Comparison of ENCODE assay signal across 7 cellular contexts in genomic region chr17:65826577-65826976, GRCh38.
DNase-seq lines count a peak whose midpoint lies in the region; FAIRE-seq and TF ChIP-seq lines count a peak whose summit lies in the region.
"Not testable (repeated sequence)": the region's sequence is repeated elsewhere in the genome, so short reads cannot be mapped to it uniquely, and the experiment has no call there.

No MANE protein-coding gene starts in this region.

- H2AFZ ChIP-seq in OCI-LY3 (ENCODE audit: low read depth, low read length), result 0 out of 2 replicates have a peak overlapping the region, but pooled peaks have one; percentile 41
- not testable (repeated sequence) for H2AFZ ChIP-seq in keratinocyte (ENCODE audit: control insufficient read depth, low read length)

- H3K4me2 ChIP-seq in OCI-LY3 (ENCODE audit: low read length), result not testable (repeated sequence)
- peak overlapping the region; percentile 17 for H3K4me2 ChIP-seq in keratinocyte (ENCODE audit: control insufficient read depth, extremely low read depth, insufficient read depth, low read depth, low read length)

- H3K9me3 ChIP-seq in OCI-LY3 (ENCODE audit: insufficient read depth, low read length); adipocyte (ENCODE audit: control insufficient read depth, low read length); keratinocyte (ENCODE audit: control insufficient read depth, low read depth, low read length): not testable (repeated sequence)

- dilution Hi-C loops in keratinocyte (cut with MboI; ENCODE audit: extremely low pct_ligation_motif_present, low sequenced_read_pairs), result not testable (repeated sequence)

- H3K4me1 ChIP-seq in OCI-LY3 (ENCODE audit: low read length) (peaks cover 18% of the 10 kb centered on the region), keratinocyte (ENCODE audit: control insufficient read depth, extremely low read depth, insufficient read depth, low read length) (peaks cover 12% of the 10 kb centered on the region)
- H3K4me1 ChIP-seq in adipocyte (ENCODE audit: control insufficient read depth, insufficient read depth, low read length), result not testable (repeated sequence)

- DNase-seq in EH (ENCODE audit: low read depth), result peak; percentile 7
- peak; percentile 8 for DNase-seq in adipocyte (ENCODE audit: low read depth)
- DNase-seq in epithelial cell of esophagus (ENCODE audit: low read depth), result peak; percentile 79
- peak; percentile 14 for DNase-seq in fibroblast of mammary gland (ENCODE audit: low read depth)
- peak; percentile 15 for DNase-seq in keratinocyte (ENCODE audit: low read depth, low spot score)
- not testable (repeated sequence) for DNase-seq in urothelium cell line (ENCODE audit: low spot score)

- H3K27ac ChIP-seq in OCI-LY3 (ENCODE audit: low read length); keratinocyte (ENCODE audit: control insufficient read depth, insufficient read depth, low read length): not testable (repeated sequence)

- not testable (repeated sequence) for H4K20me1 ChIP-seq in OCI-LY3 (ENCODE audit: insufficient read depth, low read length); keratinocyte (ENCODE audit: control insufficient read depth, extremely low read depth, insufficient read depth, low read length)

- H3K9ac ChIP-seq in OCI-LY3 (ENCODE audit: low read length); adipocyte (ENCODE audit: low read length); keratinocyte (ENCODE audit: control insufficient read depth, extremely low read depth, insufficient read depth, low read length): not testable (repeated sequence)

- not testable (repeated sequence) for H3K36me3 ChIP-seq in OCI-LY3 (replicated peaks; ENCODE audit: low read depth, low read length); adipocyte (ENCODE audit: control insufficient read depth, insufficient read depth, low read length, severe bottlenecking); keratinocyte (ENCODE audit: control insufficient read depth in 2 of 2, extremely low read depth in 1 of 2, insufficient read depth in 2 of 2, low read length in 2 of 2)

- TF ChIP-seq CTCF in OCI-LY3 (IDR thresholded peaks at IDR 0.05; ENCODE audit: low read depth, low read length); epithelial cell of esophagus (IDR thresholded peaks at IDR 0.05; ENCODE audit: insufficient read depth, low read depth, low read length, missing control alignments); fibroblast of mammary gland (conservative IDR thresholded peaks at IDR 0.05; ENCODE audit: control insufficient read depth, insufficient read depth, low read depth, low read length); keratinocyte (optimal IDR thresholded peaks at IDR 0.05 in 1 of 3, IDR thresholded peaks at IDR 0.05 in 1 of 3, conservative IDR thresholded peaks at IDR 0.05 in 1 of 3; ENCODE audit: extremely low read depth in 1 of 3, insufficient read depth in 2 of 3, low read length in 3 of 3): not testable (repeated sequence)

- H3K79me2 ChIP-seq in OCI-LY3 (ENCODE audit: low read length); keratinocyte (ENCODE audit: control insufficient read depth, insufficient read depth, low read length): not testable (repeated sequence)

- H3K9me1 ChIP-seq in keratinocyte (ENCODE audit: control insufficient read depth, extremely low read depth, insufficient read depth, low read length), result not testable (repeated sequence)

- not testable (repeated sequence) for FAIRE-seq in keratinocyte (lab: Jason Lieb, UNC)
- peak; percentile 13 for FAIRE-seq in urothelium cell line (lab: Jason Lieb, UNC)

- not testable (repeated sequence) for H3K4me3 ChIP-seq in OCI-LY3 (ENCODE audit: low read length); adipocyte (ENCODE audit: low read length); epithelial cell of esophagus (ENCODE audit: low read length); fibroblast of mammary gland (ENCODE audit: control insufficient read depth, low read depth, low read length); keratinocyte (ENCODE audit: control insufficient read depth in 2 of 3, extremely low read depth in 1 of 3, insufficient read depth in 2 of 3, low read depth in 1 of 3, low read length in 3 of 3)

- not testable (repeated sequence) for H3K27me3 ChIP-seq in OCI-LY3 (ENCODE audit: low read depth, low read length); adipocyte (replicated peaks; ENCODE audit: control insufficient read depth, insufficient read depth, low read length); keratinocyte (ENCODE audit: control insufficient read depth, extremely low read depth, insufficient read depth, low read length)
